15 cellular contexts compared by ENCODE assay signal in genomic region chr17:75102385-75102821, GRCh38. TPM values are rescaled to one million over a fixed set of nuclear protein-coding genes. Genes with fewer than 3 reads are reported as not detected.
A peak's percentile ranks its signal among the peaks of the same experiment; 100 is the strongest.
DNase-seq lines count a peak whose midpoint lies in the region; ATAC-seq and TF ChIP-seq lines count a peak whose summit lies in the region.
"Had no signal": no experiment of that assay in that cellular context is flagged by ENCODE, and none has a peak within 500 bp of the region (broad histone marks: within the 10 kb centered on the region; RNA-seq: fewer than 3 reads in every experiment).

No MANE protein-coding gene starts in this region.

- H3K4me1 ChIP-seq in Karpas-422 (ENCODE audit: low read length) (peaks cover 10% of the 10 kb centered on the region), hepatocyte (ENCODE audit: insufficient read depth) (no peaks in the 10 kb centered on the region)
- H3K4me1 ChIP-seq: breast epithelium had no signal

- H4K20me1 ChIP-seq in Karpas-422 (ENCODE audit: insufficient read depth, low read depth, low read length) = no peaks in the 10 kb centered on the region
- no peaks in the 10 kb centered on the region for H4K20me1 ChIP-seq in hepatocyte (ENCODE audit: insufficient read depth, poor library complexity, severe bottlenecking)

- no peaks in the 10 kb centered on the region for H3K36me3 ChIP-seq in Karpas-422 (ENCODE audit: insufficient read depth, low read length)
- no peaks in the 10 kb centered on the region for H3K36me3 ChIP-seq in hepatocyte (replicated peaks; ENCODE audit: insufficient read depth, low read depth)
- H3K36me3 ChIP-seq: breast epithelium, ovary had no signal

- H3K9me3 Mint-ChIP-seq in T-cell (no peaks in the 10 kb centered on the region), progenitor cell of endocrine pancreas (ENCODE audit: low read depth) (no peaks in the 10 kb centered on the region)
- H3K9me3 Mint-ChIP-seq: activated T-helper 2 cell treated with anti-CD3 and anti-CD28 coated beads, Interferon-gamma antibody, Interleukin-2, Interleukin-4, amounts not matched to agents 10 μg/mL and 5 μg/mL and 100 μg/mL, durations not matched to agents 14 hours and 24 hours and 36 hours had no signal

- POLR2A ChIA-PET in T-cell (lab: Charles Lee) = no interaction called here

- H3K9ac ChIP-seq in Karpas-422 (ENCODE audit: low read length) = no peak overlapping the region

- H3K9me3 ChIP-seq in Karpas-422 (ENCODE audit: low read length) (no peaks in the 10 kb centered on the region), hepatocyte (ENCODE audit: low read depth) (no peaks in the 10 kb centered on the region)
- H3K9me3 ChIP-seq: breast epithelium, ovary had no signal

- peak; percentile 23 to 49 for DNase-seq in NCI-H526 (lab: John Stamatoyannopoulos, UW)
- DNase-seq in NCI-H526 treated with DMSO at 0.1 percent for 48 hours (lab: John Stamatoyannopoulos, UW) = no peak
- DNase-seq in Karpas-422 = peak; percentile 79
- DNase-seq in T-cell = peak in 1 of 34 experiments; percentile 11
- no peak for DNase-seq in progenitor cell of endocrine pancreas (ENCODE audit: low spot score, unreplicated experiment)
- DNase-seq in hepatocyte (ENCODE audit: low spot score) = no peak
- DNase-seq in dedifferentiated amniotic fluid mesenchymal stem cell (ENCODE audit: extremely low spot score) = no peak
- DNase-seq: activated CD4-positive, alpha-beta T cell treated with anti-CD3 and anti-CD28 coated beads, Interleukin-2, amount 50 U/mL, for 48 hours; hippocampal formation; mesenchymal stem cell; ovary; T-helper 1 cell had no signal

- ATAC-seq in T-cell (replicated peaks in 1 of 4) = no peak
- ATAC-seq in HG02938 (IDR thresholded peaks at IDR 0.05; ENCODE audit: unreplicated experiment) = no peak

- WGBS in hepatocyte (ENCODE audit: low lambda C conversion rate, missing lambda C conversion rate) = 82% methylated on average over 12 of the region's 12 CpGs

- TF ChIP-seq CTCF in progenitor cell of endocrine pancreas (IDR thresholded peaks at IDR 0.05; ENCODE audit: unreplicated experiment) = no peak
- TF ChIP-seq CTCF in hepatocyte (IDR thresholded peaks at IDR 0.05; ENCODE audit: poor library complexity) = no peak

- H3K4me2 ChIP-seq in Karpas-422 (ENCODE audit: low read depth, low read length, poor library complexity, severe bottlenecking) = peak overlapping the region; percentile 20
- no peak overlapping the region for H3K4me2 ChIP-seq in hepatocyte

- peaks cover 0 to 3% (median 0%) of the 10 kb centered on the region in 3 donors for H3K4me1 Mint-ChIP-seq in T-cell
- H3K4me1 Mint-ChIP-seq in progenitor cell of endocrine pancreas (ENCODE audit: low read depth) = no peaks in the 10 kb centered on the region

- peak overlapping the region; percentile 1 to 64 for H3K27ac Mint-ChIP-seq in T-cell
- peak overlapping the region; percentile 83 for H3K27ac Mint-ChIP-seq in progenitor cell of endocrine pancreas
- H3K27ac Mint-ChIP-seq: activated T-helper 2 cell treated with anti-CD3 and anti-CD28 coated beads, Interferon-gamma antibody, Interleukin-2, Interleukin-4, amounts not matched to agents 10 μg/mL and 5 μg/mL and 100 μg/mL, durations not matched to agents 14 hours and 24 hours and 36 hours had no signal

- H2AFZ ChIP-seq in Karpas-422 (ENCODE audit: low read length) (no peak overlapping the region), hepatocyte (no peak overlapping the region)

- H3K27me3 Mint-ChIP-seq in T-cell = no peaks in the 10 kb centered on the region
- H3K27me3 Mint-ChIP-seq in progenitor cell of endocrine pancreas = peaks cover 4% of the 10 kb centered on the region

- H3K79me2 ChIP-seq in Karpas-422 (ENCODE audit: low read length) = no peaks in the 10 kb centered on the region
- no peaks in the 10 kb centered on the region for H3K79me2 ChIP-seq in hepatocyte

- no peaks in the 10 kb centered on the region for H3K27me3 ChIP-seq in Karpas-422 (ENCODE audit: low read length)
- no peaks in the 10 kb centered on the region for H3K27me3 ChIP-seq in hepatocyte
- H3K27me3 ChIP-seq: breast epithelium, ovary had no signal

- H3K4me3 Mint-ChIP-seq in T-cell (no peak overlapping the region), progenitor cell of endocrine pancreas (ENCODE audit: low read depth) (no peak overlapping the region)

- H3K9me2 ChIP-seq in Karpas-422 (replicated peaks; ENCODE audit: insufficient read depth, low read length) (no peaks in the 10 kb centered on the region), hepatocyte (replicated peaks; ENCODE audit: insufficient read depth) (no peaks in the 10 kb centered on the region)

- H3K4me3 ChIP-seq in Karpas-422 (ENCODE audit: low read length) (no peak overlapping the region), hepatocyte (no peak overlapping the region)
- H3K4me3 ChIP-seq: breast epithelium, ovary had no signal

- CTCF ChIA-PET in T-cell (lab: Charles Lee) = interaction anchor here in 1 of 2 donors (0.6 kb wide), 1 partner anchor 11 kb away, joined by 3 read pairs; no protein-coding TSS in a partner anchor

- H3K36me3 Mint-ChIP-seq in T-cell (peaks cover 10% of the 10 kb centered on the region), progenitor cell of endocrine pancreas (ENCODE audit: insufficient read depth) (peaks cover 6% of the 10 kb centered on the region)

- H3K27ac ChIP-seq in Karpas-422 (ENCODE audit: low read length) (no peak overlapping the region), hepatocyte (no peak overlapping the region)
- H3K27ac ChIP-seq: breast epithelium, ovary had no signal

RNA-seq across cellular contexts. Expression of gene ARMC7, which starts 7.4 kb away (rescaled TPM):
- total RNA-seq in Karpas-422 (2014; rRNA removed; shearing (Covaris generic); ENCODE audit: low replicate concordance) = 6.1 and 12.8 TPM in 2 replicates
- 10 to 100 TPM in 3 of 5 donors, 1 to 10 TPM in 2; 8.9 to 23.9 (median 18.8) TPM for total RNA-seq in T-cell
- 16.7 and 16.9 TPM in 2 replicates for total RNA-seq in progenitor cell of endocrine pancreas
- total RNA-seq in hepatocyte = 2.6 and 3.5 TPM in 2 replicates
- 4.0 and 4.5 TPM in 2 replicates for polyA plus RNA-seq in hepatocyte

RNA-seq across cellular contexts. Expression of gene SLC16A5, which starts 14.6 kb away (rescaled TPM):
- not detected in 2 replicates for total RNA-seq in Karpas-422 (2014; rRNA removed; shearing (Covaris generic); ENCODE audit: low replicate concordance)
- total RNA-seq in T-cell (10 to 100 TPM in 4 of 5 donors, 1 to 10 TPM in 1; 9.1 to 24.3 (median 16.8) TPM), progenitor cell of endocrine pancreas (16.0 and 16.9 TPM in 2 replicates), hepatocyte (11.9 and 12.7 TPM in 2 replicates)
- 12.8 and 15.8 TPM in 2 replicates for polyA plus RNA-seq in hepatocyte

RNA-seq across cellular contexts. Expression of gene NT5C, which starts 29.1 kb away (rescaled TPM):
- total RNA-seq in Karpas-422 (2014; rRNA removed; shearing (Covaris generic); ENCODE audit: low replicate concordance) = 43.6 and 174 TPM in 2 replicates
- total RNA-seq in T-cell (10 to 100 TPM; 21.5 to 88.8 (median 70.1) TPM), progenitor cell of endocrine pancreas (53.3 and 58.8 TPM in 2 replicates), hepatocyte (46.3 and 66.8 TPM in 2 replicates)
- polyA plus RNA-seq in hepatocyte = 73.3 and 82.2 TPM in 2 replicates

RNA-seq across cellular contexts. Expression of gene JPT1, which starts 51.9 kb away (rescaled TPM):
- total RNA-seq in Karpas-422 (2014; rRNA removed; shearing (Covaris generic); ENCODE audit: low replicate concordance) = 98.2 and 159 TPM in 2 replicates
- 10 to 100 TPM; 28.3 to 55.8 (median 45.4) TPM for total RNA-seq in T-cell
- 202 TPM in 2 replicates for total RNA-seq in progenitor cell of endocrine pancreas
- total RNA-seq in hepatocyte = 103 and 107 TPM in 2 replicates
- 172 and 181 TPM in 2 replicates for polyA plus RNA-seq in hepatocyte

RNA-seq across cellular contexts. Expression of gene KCTD2, which starts 55.4 kb away (rescaled TPM):
- 21.0 and 24.7 TPM in 2 replicates for total RNA-seq in Karpas-422 (2014; rRNA removed; shearing (Covaris generic); ENCODE audit: low replicate concordance)
- total RNA-seq in T-cell = 10 to 100 TPM; 22.0 to 32.8 (median 29.0) TPM
- 24.9 and 27.1 TPM in 2 replicates for total RNA-seq in progenitor cell of endocrine pancreas
- 17.5 and 19.1 TPM in 2 replicates for total RNA-seq in hepatocyte
- 10.1 and 12.7 TPM in 2 replicates for polyA plus RNA-seq in hepatocyte

Comparison
In these comparisons a context has a peak if more than half of its experiments do, and no peak if none do; other contexts are left out.
1. DNase-seq: peak in NCI-H526 (2 of 2) and Karpas-422 (single experiment); none in NCI-H526 treated with DMSO at 0.1 percent for 48 hours (single experiment), progenitor cell of endocrine pancreas (single experiment), hepatocyte (single experiment) and dedifferentiated amniotic fluid mesenchymal stem cell (single experiment).
2. RNA of gene SLC16A5, which starts 14.6 kb away (total RNA-seq): 16.0 to 16.9 TPM in progenitor cell of endocrine pancreas, 9.1 to 24.3 TPM in T-cell and 11.9 to 12.7 TPM in hepatocyte; not detected in Karpas-422; every median in the first group is over 10 times any median in the second.